24 cellular contexts compared by ENCODE assay signal in genomic region chr22:19358703-19359553, GRCh38.
"Had no signal": no experiment of that assay in that cellular context is flagged by ENCODE, and none has a peak within 500 bp of the region (broad histone marks: within the 10 kb centered on the region; RNA-seq: fewer than 3 reads in every experiment).

No MANE protein-coding gene starts in this region.

- H3K9me3 ChIP-seq: body of pancreas, gastrocnemius medialis, left ventricle myocardium inferior, neutrophil, pancreas, psoas muscle, right atrium auricular region, spleen, testis had no signal

- H3K27me3 ChIP-seq: body of pancreas, cardiac muscle cell, gastrocnemius medialis, neutrophil, pancreas, right atrium auricular region, spleen, testis had no signal

- H3K27ac Mint-ChIP-seq: activated naive CD4-positive, alpha-beta T cell treated with anti-CD3 and anti-CD28 coated beads for 36 hours; activated T-helper 2 cell treated with anti-CD3 and anti-CD28 coated beads, Interferon-gamma antibody, Interleukin-2, Interleukin-4, amounts not matched to agents 10 μg/mL and 5 μg/mL and 100 μg/mL, durations not matched to agents 14 hours and 24 hours and 36 hours; mesothelial cell of epicardium had no signal

- H3K4me3 ChIP-seq: body of pancreas, cardiac muscle cell, gastrocnemius medialis, left ventricle myocardium inferior, pancreas, psoas muscle, right atrium auricular region, spleen, testis had no signal

- H3K9me3 Mint-ChIP-seq: activated naive CD4-positive, alpha-beta T cell treated with anti-CD3 and anti-CD28 coated beads for 36 hours; activated T-cell treated with anti-CD3 and anti-CD28 coated beads, Interleukin-2, amount 50 U/mL, for 4 hours; activated T-helper 2 cell treated with anti-CD3 and anti-CD28 coated beads, Interferon-gamma antibody, Interleukin-2, Interleukin-4, amounts not matched to agents 10 μg/mL and 5 μg/mL and 100 μg/mL, durations not matched to agents 14 hours and 24 hours and 36 hours; mesothelial cell of epicardium; natural killer cell; type B pancreatic cell had no signal

- H3K27ac ChIP-seq: body of pancreas, cardiac muscle cell, left ventricle myocardium inferior, neutrophil, pancreas, psoas muscle, right atrium auricular region, testis had no signal

- DNase-seq: activated CD8-positive, alpha-beta memory T cell treated with anti-CD3 and anti-CD28 coated beads, Interleukin-2, amount 50 U/mL, for 48 hours; activated naive CD4-positive, alpha-beta T cell treated with anti-CD3 and anti-CD28 coated beads for 36 hours; activated T-cell treated with anti-CD3 and anti-CD28 coated beads, Interleukin-2, amount 50 U/mL, for 4 hours; anterior cingulate cortex; body of pancreas; dermis blood vessel endothelial cell; effector CD8-positive, alpha-beta T cell; gastrocnemius medialis; hippocampal formation; kidney glomerular epithelial cell; left ventricle myocardium inferior; natural killer cell; pancreas; psoas muscle; spleen; stimulated activated CD4-positive, alpha-beta T cell treated with anti-CD3 and anti-CD28 coated beads, Interleukin-4, amount 100 ng/mL, for 1 hour; T-helper 9 cell; testis had no signal

- H3K4me1 ChIP-seq: body of pancreas, gastrocnemius medialis, left ventricle myocardium inferior, pancreas, psoas muscle, right atrium auricular region, testis had no signal

- H3K4me1 Mint-ChIP-seq: natural killer cell had no signal

- H3K4me3 Mint-ChIP-seq: activated naive CD4-positive, alpha-beta T cell treated with anti-CD3 and anti-CD28 coated beads for 36 hours; activated T-cell treated with anti-CD3 and anti-CD28 coated beads, Interleukin-2, amount 50 U/mL, for 4 hours; mesothelial cell of epicardium; natural killer cell; type B pancreatic cell had no signal

- ATAC-seq: activated T-cell treated with anti-CD3 and anti-CD28 coated beads, Interleukin-2, amount 50 U/mL, for 4 hours; body of pancreas; gastrocnemius medialis; natural killer cell; pancreas; psoas muscle had no signal

- H3K27me3 Mint-ChIP-seq: type B pancreatic cell had no signal
